ENCODE assay signal across 8 cellular contexts in the genomic region with DNA sequence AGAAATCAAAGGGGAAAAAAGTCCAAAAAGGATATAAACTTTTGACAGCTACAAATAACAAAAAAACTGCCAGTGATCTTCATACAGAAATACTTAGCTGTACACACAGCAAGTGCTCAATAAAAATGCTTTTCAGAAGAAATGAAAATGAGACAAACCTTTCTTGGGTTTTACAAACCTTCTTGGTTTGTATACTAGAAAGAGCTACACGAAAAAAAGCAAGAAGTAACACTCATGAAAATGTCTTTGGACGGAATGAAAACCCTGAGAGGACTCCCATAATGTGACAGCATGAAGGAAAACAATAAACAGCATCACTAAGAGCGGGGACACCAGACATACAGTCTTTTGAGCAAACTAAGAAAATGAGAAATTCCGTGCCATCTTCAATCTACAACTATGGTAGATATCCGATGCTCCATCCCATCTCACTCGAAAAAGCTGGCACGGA. TPM values are rescaled to one million over a fixed set of nuclear protein-coding genes. Genes with fewer than 3 reads are reported as not detected.
DNase-seq lines count a peak whose midpoint lies in the region; ATAC-seq, FAIRE-seq and TF ChIP-seq lines count a peak whose summit lies in the region.

No MANE protein-coding gene starts in this region.

- DNase-seq in AG10803 (ENCODE audit: low read depth), result no peak
- no peak for DNase-seq in astrocyte (ENCODE audit: low read depth)
- no peak for DNase-seq in NCI-H2081 (lab: John Stamatoyannopoulos, UW)
- DNase-seq in activated CD4-positive, alpha-beta T cell treated with anti-CD3 and anti-CD28 coated beads for 1 hour, result no peak

- no peaks in the 10 kb centered on the region for H3K9me3 Mint-ChIP-seq in astrocyte (ENCODE audit: unreplicated experiment)

- peak overlapping the region; percentile 96 for H3K9ac ChIP-seq in HUES48 (ENCODE audit: low read depth, low read length)
- peak overlapping the region; percentile 84 for H3K9ac ChIP-seq in astrocyte (ENCODE audit: low read length)

- H3K36me3 ChIP-seq in HUES48 (ENCODE audit: control insufficient read depth, insufficient read depth, low read length) (peaks cover 4% of the 10 kb centered on the region), astrocyte (ENCODE audit: insufficient read depth, low read length) (no peaks in the 10 kb centered on the region)

- peaks cover 19% of the 10 kb centered on the region for H3K4me1 Mint-ChIP-seq in astrocyte (ENCODE audit: low read depth, unreplicated experiment)

- H4K20me1 ChIP-seq in astrocyte (ENCODE audit: insufficient read depth, low read length), result peaks cover 6% of the 10 kb centered on the region

- peaks cover 32% of the 10 kb centered on the region for H3K4me1 ChIP-seq in HUES48 (ENCODE audit: control insufficient read depth, insufficient read depth, low read length)
- peaks cover 14% of the 10 kb centered on the region for H3K4me1 ChIP-seq in astrocyte (ENCODE audit: insufficient read depth, low read length)

- peaks cover 46% of the 10 kb centered on the region for H3K79me2 ChIP-seq in astrocyte (ENCODE audit: insufficient read depth, low read length)

- no peak for ATAC-seq in HG03521 (IDR thresholded peaks at IDR 0.05; ENCODE audit: unreplicated experiment)

- H3K4me3 Mint-ChIP-seq in astrocyte (ENCODE audit: unreplicated experiment), result peak overlapping the region; percentile 99

- H3K27ac ChIP-seq in HUES48 (ENCODE audit: low read depth, low read length) (peak overlapping the region; percentile 98), astrocyte (ENCODE audit: low read depth, low read length) (peak overlapping the region; percentile 77), layer of hippocampus (ENCODE audit: low read depth, low read length) (peak overlapping the region; percentile 75), temporal lobe (ENCODE audit: low read depth, low read length) (peak overlapping the region; percentile 44)

- H3K27me3 ChIP-seq in HUES48 (ENCODE audit: control insufficient read depth, insufficient read depth, low read length) (peaks cover 11% of the 10 kb centered on the region; the same call in 1 of the 2 replicates), astrocyte (ENCODE audit: insufficient read depth, low read length) (no peaks in the 10 kb centered on the region), layer of hippocampus (ENCODE audit: control insufficient read depth, insufficient read depth, low read length) (no peaks in the 10 kb centered on the region)

- H3K4me2 ChIP-seq in astrocyte (ENCODE audit: low read length), result peak overlapping the region; percentile 94

- no peaks in the 10 kb centered on the region for H3K27me3 Mint-ChIP-seq in astrocyte (ENCODE audit: low read depth, unreplicated experiment)

- H3K4me3 ChIP-seq in AG10803 (ENCODE audit: low read length), result peak overlapping the region; percentile 86
- H3K4me3 ChIP-seq in HUES48 (ENCODE audit: low read depth, low read length), result peak overlapping the region; percentile 99
- H3K4me3 ChIP-seq in astrocyte (ENCODE audit: insufficient read depth, low read depth, low read length), result peak overlapping the region; percentile 86

- FAIRE-seq in astrocyte (lab: Jason Lieb, UNC), result no peak

- H3K36me3 Mint-ChIP-seq in astrocyte (ENCODE audit: low read depth, unreplicated experiment), result no peaks in the 10 kb centered on the region

- H3K27ac Mint-ChIP-seq in astrocyte (ENCODE audit: unreplicated experiment), result peak overlapping the region; percentile 95

- TF ChIP-seq CTCF in AG10803 (conservative IDR thresholded peaks at IDR 0.05; ENCODE audit: low read length), result no peak
- TF ChIP-seq CTCF in astrocyte (IDR thresholded peaks at IDR 0.05; ENCODE audit: insufficient read depth, low read depth, low read length), result no peak

- H2AFZ ChIP-seq in astrocyte (ENCODE audit: low read depth, low read length), result peak overlapping the region; percentile 99

- no peaks in the 10 kb centered on the region for H3K9me3 ChIP-seq in HUES48 (ENCODE audit: control insufficient read depth, insufficient read depth, low read length)
- H3K9me3 ChIP-seq in astrocyte (ENCODE audit: insufficient read depth, low read depth, low read length), result no peaks in the 10 kb centered on the region

RNA-seq across cellular contexts. Expression of a gene that starts 1.0 kb away (rescaled TPM):
- 13.9 and 15.5 TPM in 2 replicates for total RNA-seq in astrocyte
- 15.7 TPM for total RNA-seq in temporal lobe

Comparison
In these comparisons a context has a peak if more than half of its experiments do, and no peak if none do; other contexts are left out.
1. H3K27ac ChIP-seq: peak in every context shown above with its lines; median percentile 98 in HUES48; 77 in astrocyte; 75 in layer of hippocampus; 44 in temporal lobe.